Comparison of ENCODE assay signal across 8 cellular contexts in the genomic region with DNA sequence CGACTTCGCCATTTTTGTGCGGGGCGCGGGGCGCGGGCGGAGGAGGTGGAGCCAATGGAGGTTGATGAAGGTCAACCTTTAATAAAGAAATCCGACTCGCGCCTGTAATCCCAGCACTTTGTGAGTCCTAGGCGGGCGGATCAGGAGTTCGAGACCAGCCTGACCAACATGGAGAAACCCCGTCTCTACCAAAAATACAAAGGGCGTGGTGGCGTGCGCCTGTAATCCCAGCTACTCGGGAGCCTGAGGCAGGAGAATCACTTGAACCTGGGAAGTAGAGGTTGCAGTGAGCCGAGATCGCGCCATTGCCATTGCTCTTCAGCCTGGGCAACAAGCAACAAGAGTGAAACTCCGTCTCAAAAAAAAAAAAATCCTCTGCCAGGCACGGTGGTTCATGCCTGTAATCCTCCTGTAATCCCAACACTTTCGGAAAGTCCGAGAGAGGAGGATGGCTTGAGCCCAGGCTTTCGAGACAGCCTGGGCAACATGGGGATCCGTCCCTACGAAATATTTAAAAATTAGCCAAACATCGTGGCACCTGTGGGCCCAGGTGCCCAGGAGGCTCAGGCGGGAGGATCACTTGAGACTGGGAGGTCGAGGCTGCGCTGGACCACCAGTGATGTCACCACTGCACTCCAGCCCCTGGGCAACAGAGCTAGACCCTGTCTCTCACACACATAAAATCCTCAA. TPM values are rescaled to one million over a fixed set of nuclear protein-coding genes. Genes with fewer than 3 reads are reported as not detected.
DNase-seq lines count a peak whose midpoint lies in the region; ATAC-seq and TF ChIP-seq lines count a peak whose summit lies in the region.

No MANE protein-coding gene starts in this region.

- H4K20me1 ChIP-seq in OCI-LY1 (ENCODE audit: insufficient read depth, low read length) = no peaks in the 10 kb centered on the region

- peaks cover 18% of the 10 kb centered on the region for H3K4me1 Mint-ChIP-seq in CD8-positive, alpha-beta T cell (ENCODE audit: low read depth)
- H3K4me1 Mint-ChIP-seq in endothelial cell (ENCODE audit: unreplicated experiment) = peaks cover 9% of the 10 kb centered on the region
- peaks cover 14% of the 10 kb centered on the region for H3K4me1 Mint-ChIP-seq in osteocyte (ENCODE audit: unreplicated experiment)

- POLR2A ChIA-PET in CD8-positive, alpha-beta T cell (lab: Charles Lee) = interaction anchor here (1.8 to 4.7 kb wide), 3 partner anchors 11 to 83 kb away, joined by 6 to 52 read pairs (median 7); a partner anchor contains a TSS

- H3K79me2 ChIP-seq in OCI-LY1 (ENCODE audit: insufficient read depth, low read length) = no peaks in the 10 kb centered on the region

- H3K27ac ChIP-seq in CD8-positive, alpha-beta T cell (ENCODE audit: low read depth, low read length) = peak overlapping the region; percentile 92
- H3K27ac ChIP-seq in OCI-LY1 (ENCODE audit: low read depth, low read length, poor library complexity, severe bottlenecking) (no peak overlapping the region), foreskin keratinocyte (no peak overlapping the region)

- peak overlapping the region; percentile 63 for H3K4me2 ChIP-seq in OCI-LY1 (ENCODE audit: low read length)

- no peak for TF ChIP-seq CTCF in CD8-positive, alpha-beta T cell (IDR thresholded peaks at IDR 0.05)
- TF ChIP-seq CTCF in OCI-LY1 (IDR thresholded peaks at IDR 0.05; ENCODE audit: low read length) (no peak), endothelial cell (IDR thresholded peaks at IDR 0.05; ENCODE audit: unreplicated experiment) (no peak), osteocyte (IDR thresholded peaks at IDR 0.05) (no peak), foreskin keratinocyte (conservative IDR thresholded peaks at IDR 0.05) (no peak)

- H2AFZ ChIP-seq in OCI-LY1 (ENCODE audit: low read length) = no peak overlapping the region

- intact Hi-C loops in CD8-positive, alpha-beta T cell (cut with DNase I, micrococcal nuclease) = loop anchor here (1.0 to 10.0 kb wide), 11 partner anchors 12 to 357 kb away; a partner anchor contains a TSS

- peak overlapping the region; percentile 97 for H3K27ac Mint-ChIP-seq in CD8-positive, alpha-beta T cell
- no peak overlapping the region for H3K27ac Mint-ChIP-seq in endothelial cell (ENCODE audit: unreplicated experiment)
- peak overlapping the region; percentile 90 for H3K27ac Mint-ChIP-seq in osteocyte (ENCODE audit: unreplicated experiment)

- H3K27me3 ChIP-seq in CD8-positive, alpha-beta T cell (ENCODE audit: insufficient read depth, low read length) = no peaks in the 10 kb centered on the region
- H3K27me3 ChIP-seq in OCI-LY1 (ENCODE audit: insufficient read depth, low read length) = 0 out of 2 replicates have a peak, but pooled peaks cover 6% of the 10 kb centered on the region
- no peaks in the 10 kb centered on the region for H3K27me3 ChIP-seq in foreskin keratinocyte

- no peak for DNase-seq in CD8-positive, alpha-beta T cell
- DNase-seq in endothelial cell (ENCODE audit: low spot score) (no peak), osteocyte (ENCODE audit: extremely low spot score, unreplicated experiment) (no peak), iPS-NIHi7 (ENCODE audit: extremely low spot score) (no peak), foreskin keratinocyte (no peak)

- peak overlapping the region; percentile 99 for H3K4me3 ChIP-seq in CD8-positive, alpha-beta T cell (ENCODE audit: low read depth, low read length)
- peak overlapping the region; percentile 86 for H3K4me3 ChIP-seq in OCI-LY1 (ENCODE audit: low read depth, low read length, poor library complexity, severe bottlenecking)

- no peaks in the 10 kb centered on the region for H3K9me3 Mint-ChIP-seq in CD8-positive, alpha-beta T cell
- H3K9me3 Mint-ChIP-seq in endothelial cell (ENCODE audit: unreplicated experiment) (no peaks in the 10 kb centered on the region), osteocyte (ENCODE audit: unreplicated experiment) (no peaks in the 10 kb centered on the region)

- H3K9ac ChIP-seq in OCI-LY1 (ENCODE audit: low read length) = peak overlapping the region; percentile 41; the same call in 1 of the 2 replicates

- no peaks in the 10 kb centered on the region for H3K27me3 Mint-ChIP-seq in CD8-positive, alpha-beta T cell (ENCODE audit: low read depth)
- H3K27me3 Mint-ChIP-seq in endothelial cell (ENCODE audit: unreplicated experiment) (peaks cover 10% of the 10 kb centered on the region), osteocyte (ENCODE audit: unreplicated experiment) (peaks cover 15% of the 10 kb centered on the region)

- H3K4me3 Mint-ChIP-seq in CD8-positive, alpha-beta T cell = peak overlapping the region; percentile 95
- peak overlapping the region; percentile 97 for H3K4me3 Mint-ChIP-seq in endothelial cell (ENCODE audit: unreplicated experiment)
- H3K4me3 Mint-ChIP-seq in osteocyte (ENCODE audit: unreplicated experiment) = peak overlapping the region; percentile 94

- no peaks in the 10 kb centered on the region for H3K9me3 ChIP-seq in CD8-positive, alpha-beta T cell (ENCODE audit: low read length)
- H3K9me3 ChIP-seq in OCI-LY1 (ENCODE audit: low read length) = no peaks in the 10 kb centered on the region

- ATAC-seq in CD8-positive, alpha-beta T cell = no peak
- ATAC-seq in HG02840 (IDR thresholded peaks at IDR 0.05; ENCODE audit: low FRiP score, unreplicated experiment) (no peak), foreskin keratinocyte (no peak)
- no peak for ATAC-seq in activated CD4-positive, CD25-positive, alpha-beta regulatory T cell treated with anti-CD3 and anti-CD28 coated beads, Interleukin-2, amount 50 U/mL, for 24 hours

- peaks cover 14% of the 10 kb centered on the region for H3K4me1 ChIP-seq in CD8-positive, alpha-beta T cell (ENCODE audit: insufficient read depth, low read length)
- H3K4me1 ChIP-seq in OCI-LY1 (ENCODE audit: insufficient read depth, low read length, severe bottlenecking) = peaks cover 15% of the 10 kb centered on the region
- H3K4me1 ChIP-seq in foreskin keratinocyte = peaks cover 7% of the 10 kb centered on the region

- H3F3A ChIP-seq in OCI-LY1 (ENCODE audit: insufficient read depth, low read length) = no peaks in the 10 kb centered on the region

- CTCF ChIA-PET in CD8-positive, alpha-beta T cell (lab: Charles Lee) = interaction anchor here (0.7 to 0.8 kb wide), 2 partner anchors 10 to 51 kb away, joined by 3 read pairs; no protein-coding TSS in a partner anchor

- H3K36me3 Mint-ChIP-seq in CD8-positive, alpha-beta T cell = peaks cover 26% of the 10 kb centered on the region
- H3K36me3 Mint-ChIP-seq in endothelial cell (ENCODE audit: low read depth, unreplicated experiment) (peaks cover 13% of the 10 kb centered on the region), osteocyte (ENCODE audit: unreplicated experiment) (peaks cover 14% of the 10 kb centered on the region)

- no peaks in the 10 kb centered on the region for H3K9me2 ChIP-seq in OCI-LY1 (ENCODE audit: low read depth, low read length)

- peaks cover 8% of the 10 kb centered on the region for H3K36me3 ChIP-seq in CD8-positive, alpha-beta T cell (ENCODE audit: insufficient read depth, low read length)
- peaks cover 30% of the 10 kb centered on the region for H3K36me3 ChIP-seq in OCI-LY1 (ENCODE audit: insufficient read depth, low read length)

RNA-seq across cellular contexts. Expression of a gene that starts 0.5 kb away (rescaled TPM):
- total RNA-seq in CD8-positive, alpha-beta T cell = 10 to 100 TPM in 1 of 2 experiments, 1 to 10 TPM in 1; 9.0 to 10.1 TPM
- total RNA-seq in endothelial cell (ENCODE audit: unreplicated experiment) = 42.9 TPM
- total RNA-seq in osteocyte = 42.7 and 46.3 TPM in 2 replicates
- 54.6 and 60.4 TPM in 2 replicates for total RNA-seq in foreskin keratinocyte
- 56.4 and 64.4 TPM in 2 replicates for polyA plus RNA-seq in foreskin keratinocyte

RNA-seq across cellular contexts. Expression of a gene that starts 4.3 kb away (rescaled TPM):
- total RNA-seq in CD8-positive, alpha-beta T cell = not detected
- total RNA-seq in endothelial cell (ENCODE audit: unreplicated experiment) (not detected), osteocyte (not detected in 2 replicates), foreskin keratinocyte (not detected in 2 replicates)
- polyA plus RNA-seq in foreskin keratinocyte = not detected in 2 replicates

RNA-seq across cellular contexts. Expression of a gene that starts 11.3 kb away (rescaled TPM):
- total RNA-seq in CD8-positive, alpha-beta T cell = 1 to 10 TPM in 1 of 2 experiments, under 1 TPM in 1; 0.67 to 1.0 TPM
- total RNA-seq in endothelial cell (ENCODE audit: unreplicated experiment) (0.31 TPM), osteocyte (0.48 TPM in 1 of 2 replicates, not detected in the other), foreskin keratinocyte (not detected in 2 replicates)
- polyA plus RNA-seq in foreskin keratinocyte = not detected in 2 replicates

RNA-seq across cellular contexts. Expression of a gene that starts 13.9 kb away (rescaled TPM):
- not detected for total RNA-seq in CD8-positive, alpha-beta T cell
- total RNA-seq in endothelial cell (ENCODE audit: unreplicated experiment) (not detected), osteocyte (not detected in 2 replicates), foreskin keratinocyte (0.03 and 0.04 TPM in 2 replicates)
- 0.01 and 0.02 TPM in 2 replicates for polyA plus RNA-seq in foreskin keratinocyte

RNA-seq across cellular contexts. Expression of a gene that starts 16.0 kb away (rescaled TPM):
- total RNA-seq in CD8-positive, alpha-beta T cell = not detected
- total RNA-seq in endothelial cell (ENCODE audit: unreplicated experiment) (not detected), osteocyte (1.2 and 1.9 TPM in 2 replicates), foreskin keratinocyte (0.49 and 1.6 TPM in 2 replicates)
- 0.74 and 1.9 TPM in 2 replicates for polyA plus RNA-seq in foreskin keratinocyte
